In the genomic region with DNA sequence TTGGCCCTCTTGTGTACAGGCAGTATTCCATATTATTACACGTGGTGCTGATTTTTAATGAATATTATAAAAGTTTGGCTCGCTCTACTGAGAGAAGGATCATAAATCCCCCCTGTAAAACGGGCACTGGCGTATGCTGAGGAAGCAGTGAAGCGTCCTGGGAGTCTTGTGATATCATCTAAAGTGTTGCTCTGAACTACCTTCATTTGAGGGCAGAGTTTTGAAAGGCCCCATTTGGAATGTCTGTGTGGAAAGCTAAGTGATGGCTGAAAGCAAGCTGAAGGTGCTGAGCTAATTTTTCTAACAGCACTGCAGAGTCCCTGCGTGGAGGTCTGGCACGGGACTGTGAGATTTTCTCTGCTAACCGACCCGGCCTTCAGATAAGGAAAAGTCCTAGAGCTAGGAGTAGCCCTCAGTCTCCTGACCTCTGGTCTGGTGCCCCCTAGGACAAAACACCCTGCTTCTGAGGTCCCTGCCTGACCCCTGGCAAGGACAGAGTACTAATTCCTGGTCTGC, we compare ENCODE assay signal across 12 cellular contexts. TPM values are rescaled to one million over a fixed set of nuclear protein-coding genes. Genes with fewer than 3 reads are reported as not detected.
DNase-seq lines count a peak whose midpoint lies in the region; ATAC-seq and TF ChIP-seq lines count a peak whose summit lies in the region.
"Had no signal": no experiment of that assay in that cellular context is flagged by ENCODE, and none has a peak within 500 bp of the region (broad histone marks: within the 10 kb centered on the region; RNA-seq: fewer than 3 reads in every experiment).

No MANE protein-coding gene starts in this region.

- H4K91ac ChIP-seq in H9 (ENCODE audit: insufficient read length, low read depth, low read length) = no peak overlapping the region

- ATAC-seq in gastroesophageal sphincter (no peak), HG02973 (IDR thresholded peaks at IDR 0.05; ENCODE audit: unreplicated experiment) (no peak)
- ATAC-seq: left ventricle myocardium superior had no signal

- H3F3A ChIP-seq in SU-DHL-6 (ENCODE audit: insufficient read depth) = peaks cover 17% of the 10 kb centered on the region

- no peaks in the 10 kb centered on the region for H3K79me2 ChIP-seq in H9 (ENCODE audit: insufficient read depth, low read length)
- H3K79me2 ChIP-seq in SU-DHL-6 (ENCODE audit: insufficient read depth, low read length) = peaks cover 15% of the 10 kb centered on the region; the same call in 1 of the 2 replicates

- no peaks in the 10 kb centered on the region for H3K36me3 Mint-ChIP-seq in H9 (ENCODE audit: insufficient read depth in 1 of 3, low read depth in 3 of 3)

- no peak overlapping the region for H2BK120ac ChIP-seq in H9 (ENCODE audit: low read depth, low read length, poor library complexity, severe bottlenecking)

- no peak overlapping the region for H3K14ac ChIP-seq in H9 (ENCODE audit: insufficient read depth, low read length)

- H3K4me2 ChIP-seq in H9 (ENCODE audit: insufficient read depth, insufficient read length, low read length) (peak overlapping the region; percentile 82), SU-DHL-6 (ENCODE audit: low read depth, low read length, poor library complexity, severe bottlenecking) (peak overlapping the region; percentile 69)

- H3K4me3 ChIP-seq in SU-DHL-6 (ENCODE audit: insufficient read depth, low read length, poor library complexity, severe bottlenecking) (no peak overlapping the region), gastroesophageal sphincter (no peak overlapping the region)

- H2AK5ac ChIP-seq in H9 (ENCODE audit: insufficient read length, low read length) = no peak overlapping the region

- no peaks in the 10 kb centered on the region for H3K79me1 ChIP-seq in H9 (ENCODE audit: insufficient read depth, low read depth, low read length, poor library complexity, severe bottlenecking)

- H3K56ac ChIP-seq in H9 (ENCODE audit: insufficient read length, low read depth, low read length) = no peak overlapping the region

- peak overlapping the region; percentile 69 to 84 for H3K4me3 Mint-ChIP-seq in H9

- no peak overlapping the region for H2AFZ ChIP-seq in H9 (ENCODE audit: low read length)
- H2AFZ ChIP-seq in SU-DHL-6 (ENCODE audit: low read depth, low read length, severe bottlenecking) = no peak overlapping the region

- H2BK12ac ChIP-seq in H9 (ENCODE audit: insufficient read length, low read depth, low read length) = no peak overlapping the region

- no CpG with 5 or more reads among the region's 9 CpGs for WGBS in H9 (ENCODE audit: extremely low coverage, insufficient read length, low lambda C conversion rate)
- 75 to 85% methylated on average over 5 of the region's 9 CpGs for WGBS in gastroesophageal sphincter (ENCODE audit: low coverage in 1 of 2), 2 donors

- H3K27me3 Mint-ChIP-seq in H9 (ENCODE audit: low read depth) = peaks cover 52% of the 10 kb centered on the region

- TF ChIP-seq CTCF in H9 (conservative IDR thresholded peaks at IDR 0.05) (no peak), SU-DHL-6 (IDR thresholded peaks at IDR 0.05; ENCODE audit: insufficient read depth, low read length, poor library complexity, severe bottlenecking) (no peak), gastroesophageal sphincter (IDR thresholded peaks at IDR 0.05) (no peak)

- no peak overlapping the region for H4K5ac ChIP-seq in H9 (ENCODE audit: insufficient read length, low read depth, low read length)

- 0 out of 7 replicates have a peak overlapping the region, but pooled peaks of 1 of the 3 experiments have one; percentile 50 for H3K27ac Mint-ChIP-seq in H9

- no peaks in the 10 kb centered on the region for H3K9me3 ChIP-seq in H9 (ENCODE audit: control insufficient read depth, low read depth, low read length)
- H3K9me3 ChIP-seq in SU-DHL-6 (ENCODE audit: insufficient read depth, low read length) = no peaks in the 10 kb centered on the region
- H3K9me3 ChIP-seq in gastroesophageal sphincter = no peaks in the 10 kb centered on the region

- no peak overlapping the region for H3K23ac ChIP-seq in H9 (ENCODE audit: insufficient read length, low read depth, low read length)

- H3K9ac ChIP-seq in H9 (ENCODE audit: extremely low read depth, insufficient read length, low read length) (no peak overlapping the region), SU-DHL-6 (ENCODE audit: low read length) (peak overlapping the region; percentile 53; the same call in 1 of the 2 replicates)

- H3K36me3 ChIP-seq in SU-DHL-6 (ENCODE audit: low read length) = no peaks in the 10 kb centered on the region
- no peaks in the 10 kb centered on the region for H3K36me3 ChIP-seq in gastroesophageal sphincter

- DNase-seq in H9 = peak; percentile 36
- peak; percentile 23 for DNase-seq in retina
- DNase-seq in NCI-H524 treated with DMSO at 0.1 percent for 48 hours (lab: John Stamatoyannopoulos, UW) = no peak
- DNase-seq in activated gamma-delta T cell (lab: John Stamatoyannopoulos, UW) = no peak
- DNase-seq: activated CD8-positive, alpha-beta memory T cell treated with anti-CD3 and anti-CD28 coated beads, Interleukin-2, amount 50 U/mL, for 4 hours; left ventricle myocardium superior; NCI-H1048; NCI-H82; right cardiac atrium had no signal

- no peak overlapping the region for H2BK20ac ChIP-seq in H9 (ENCODE audit: low read depth, low read length, poor library complexity, severe bottlenecking)

- no peak overlapping the region for H3K4ac ChIP-seq in H9 (ENCODE audit: low read depth, low read length)

- no peak overlapping the region for H4K8ac ChIP-seq in H9 (replicated peaks; ENCODE audit: insufficient read length, low read depth, low read length)

- H3K27ac ChIP-seq in H9 (ENCODE audit: insufficient read length, low read depth, low read length) (no peak overlapping the region), SU-DHL-6 (ENCODE audit: low read depth, low read length) (peak overlapping the region; percentile 30), gastroesophageal sphincter (peak overlapping the region in 3 of 4 donors; percentile 87 to 99 (median 92))

- H3K27me3 ChIP-seq in H9 (ENCODE audit: insufficient read depth, low read length) (peaks cover 18% of the 10 kb centered on the region; the same call in 1 of the 2 replicates), SU-DHL-6 (ENCODE audit: low read length) (no peaks in the 10 kb centered on the region), gastroesophageal sphincter (no peaks in the 10 kb centered on the region)

- TF ChIP-seq EP300 in gastroesophageal sphincter (IDR thresholded peaks at IDR 0.05) = no peak

- H2BK15ac ChIP-seq in H9 (ENCODE audit: low read depth, low read length) = no peak overlapping the region

- no peak for TF ChIP-seq POLR2A in gastroesophageal sphincter (IDR thresholded peaks at IDR 0.05)

- no peak overlapping the region for H3T11ph ChIP-seq in H9 (ENCODE audit: low read length)

- no peaks in the 10 kb centered on the region for H3K9me2 ChIP-seq in SU-DHL-6 (replicated peaks; ENCODE audit: insufficient read depth, low read length)

- H4K20me1 ChIP-seq in H9 (ENCODE audit: control insufficient read depth, insufficient read depth, insufficient read length) (no peaks in the 10 kb centered on the region), SU-DHL-6 (ENCODE audit: low read depth, low read length) (no peaks in the 10 kb centered on the region)

- H2BK5ac ChIP-seq in H9 (ENCODE audit: insufficient read length, low read length) = no peak overlapping the region

- H3K23me2 ChIP-seq in H9 (ENCODE audit: insufficient read length, low read depth, low read length, poor library complexity, severe bottlenecking) = peaks cover 20% of the 10 kb centered on the region

- H3K4me1 ChIP-seq in H9 (ENCODE audit: insufficient read depth, low read length) (no peaks in the 10 kb centered on the region; the same call in 1 of the 2 replicates), gastroesophageal sphincter (peaks cover 0 to 37% (median 3%) of the 10 kb centered on the region in 3 donors)

- H3K9me3 Mint-ChIP-seq in H9 = no peaks in the 10 kb centered on the region; a peak in 1 of 5 replicates

- peaks cover 27 to 34% of the 10 kb centered on the region in 2 experiments for H3K4me1 Mint-ChIP-seq in H9

- peak overlapping the region; percentile 23 for H3K18ac ChIP-seq in H9 (ENCODE audit: insufficient read length, low read depth, low read length)

RNA-seq across cellular contexts. Expression of gene BACH2, which starts 1.3 kb away (rescaled TPM):
- total RNA-seq in H9 (2021) = 2.0 and 2.6 TPM in 2 replicates
- total RNA-seq in gastroesophageal sphincter = 10 to 100 TPM in 1 of 4 donors, 1 to 10 TPM in 3; 3.5 to 10.4 (median 3.9) TPM

Comparison
In these comparisons a context has a peak if more than half of its experiments do, and no peak if none do; other contexts are left out.
1. DNase-seq: peak in H9 (single experiment) and retina (single experiment); none in NCI-H524 treated with DMSO at 0.1 percent for 48 hours (single experiment) and activated gamma-delta T cell (single experiment).